ENCODE assay signal across 24 cellular contexts in the genomic region with DNA sequence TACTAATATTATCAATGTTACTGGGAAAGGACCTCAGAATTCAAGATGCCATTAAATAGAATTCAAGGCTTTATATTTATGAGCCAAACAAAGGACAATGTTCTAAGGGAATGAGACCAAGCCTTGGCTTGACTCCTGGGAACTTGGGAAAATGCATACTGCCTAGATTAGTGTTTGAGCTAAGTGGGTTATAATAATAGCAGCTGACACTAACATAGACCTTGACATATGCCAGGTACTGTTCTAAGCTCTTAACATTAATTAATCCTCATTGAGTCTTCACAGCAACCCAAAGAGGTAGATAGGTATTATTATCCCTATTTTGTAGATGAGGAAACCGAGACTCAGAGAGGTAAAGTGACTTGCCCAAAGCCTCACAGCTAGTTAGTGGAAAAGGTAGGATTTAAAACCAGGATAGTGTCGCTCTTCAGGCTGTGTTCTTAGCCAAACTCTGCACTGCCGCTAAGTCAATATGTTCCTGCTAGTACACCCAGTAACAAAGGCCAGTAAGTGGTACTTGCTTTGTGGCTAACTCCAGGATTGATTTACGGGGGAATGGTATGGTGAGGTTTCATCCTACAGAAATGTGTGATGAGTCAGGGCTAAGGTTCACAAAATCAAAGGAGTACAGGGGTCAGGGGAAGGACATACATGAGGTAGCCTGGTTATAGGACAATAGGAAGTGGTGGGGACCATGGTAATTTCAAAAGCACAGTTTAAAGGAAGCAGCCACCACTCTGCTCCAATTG. TPM values are rescaled to one million over a fixed set of nuclear protein-coding genes. Genes with fewer than 3 reads are reported as not detected.
DNase-seq lines count a peak whose midpoint lies in the region; ATAC-seq and TF ChIP-seq lines count a peak whose summit lies in the region.
"Had no signal": no experiment of that assay in that cellular context is flagged by ENCODE, and none has a peak within 500 bp of the region (broad histone marks: within the 10 kb centered on the region; RNA-seq: fewer than 3 reads in every experiment).

No MANE protein-coding gene starts in this region.

- no peak for TF ChIP-seq RAD21 in HCT116 (IDR thresholded peaks at IDR 0.05; ENCODE audit: low read depth)

- no peaks in the 10 kb centered on the region for H3K9me2 ChIP-seq in HCT116 (ENCODE audit: insufficient read depth)

- H3K9ac ChIP-seq in HCT116 (ENCODE audit: low read length): no peak overlapping the region

- CTCF ChIA-PET in HCT116 (lab: Charles Lee): no interaction called here

- H3K4me1 ChIP-seq in HCT116 (ENCODE audit: control insufficient read depth in 1 of 2, insufficient read depth in 2 of 2, low read length in 2 of 2): peaks cover 3 to 15% of the 10 kb centered on the region in 2 experiments; a peak in 3 of 4 replicates
- H3K4me1 ChIP-seq in gastrocnemius medialis: peaks cover 18 to 24% of the 10 kb centered on the region in 2 donors
- H3K4me1 ChIP-seq in effector memory CD4-positive, alpha-beta T cell (ENCODE audit: control insufficient read depth, insufficient read depth, low read length, poor library complexity, severe bottlenecking): no peaks in the 10 kb centered on the region
- H3K4me1 ChIP-seq: foreskin keratinocyte, prostate gland, spleen had no signal

- H3K27ac ChIP-seq in HCT116 (ENCODE audit: low read depth, low read length): no peak overlapping the region
- H3K27ac ChIP-seq in gastrocnemius medialis: peak overlapping the region in 3 of 4 donors; percentile 42 to 63 (median 56)
- no peak overlapping the region for H3K27ac ChIP-seq in effector memory CD4-positive, alpha-beta T cell (ENCODE audit: insufficient read depth, low read length, poor library complexity, severe bottlenecking)
- H3K27ac ChIP-seq: foreskin keratinocyte, prostate gland, spleen, thoracic aorta had no signal

- DNase-seq in HCT116 (ENCODE audit: low read depth, low spot score) (peak; percentile 43), MV-4-11 (lab: John Stamatoyannopoulos, UW) (peak; percentile 82), astrocyte of the hippocampus (ENCODE audit: low read depth, low spot score) (peak; percentile 26), gastrocnemius medialis (no peak)
- no peak for DNase-seq in effector memory CD4-positive, alpha-beta T cell
- DNase-seq: activated CD4-positive, alpha-beta T cell treated with anti-CD3 and anti-CD28 coated beads for 1 hour; activated naive CD4-positive, alpha-beta T cell treated with anti-CD3 and anti-CD28 coated beads, Interleukin-2, amount 50 U/mL, for 16 hours; activated T-cell treated with anti-CD3 and anti-CD28 coated beads, Interleukin-2, amount 50 U/mL, for 24 hours; aorta; CD8-positive, alpha-beta memory T cell; DMS153; hippocampal formation; NCI-H1694; SHP77 treated with DMSO at 0.1 percent for 48 hours; spleen; stimulated activated CD4-positive, alpha-beta T cell treated with anti-CD3 and anti-CD28 coated beads, Interleukin-4, amount 100 ng/mL, for 24 hours; stimulated activated naive CD4-positive, alpha-beta T cell treated with Interleukin-2 at 50 U/mL for 16 hours; T-cell had no signal

- H3K27me3 ChIP-seq in HCT116 (ENCODE audit: insufficient read depth, low read length) (0 out of 2 replicates have a peak, but pooled peaks cover 10% of the 10 kb centered on the region), gastrocnemius medialis (no peaks in the 10 kb centered on the region)
- H3K27me3 ChIP-seq in effector memory CD4-positive, alpha-beta T cell (replicated peaks; ENCODE audit: control insufficient read depth, insufficient read depth, low read length, poor library complexity, severe bottlenecking): no peaks in the 10 kb centered on the region
- H3K27me3 ChIP-seq: foreskin keratinocyte had no signal

- no peaks in the 10 kb centered on the region for H3K36me3 ChIP-seq in HCT116 (ENCODE audit: control insufficient read depth in 1 of 2, insufficient read depth in 2 of 2, low read length in 2 of 2)
- H3K36me3 ChIP-seq in gastrocnemius medialis: peaks cover 0 to 39% of the 10 kb centered on the region in 2 donors
- H3K36me3 ChIP-seq in effector memory CD4-positive, alpha-beta T cell (ENCODE audit: control insufficient read depth, insufficient read depth, low read length): no peaks in the 10 kb centered on the region
- H3K36me3 ChIP-seq: prostate gland, spleen, thoracic aorta had no signal

- RAD21 ChIA-PET in HCT116 (lab: Charles Lee; ENCODE audit: low non-redundant PET in 1 of 2, low total read pairs in 2 of 2, uncharacterized antibody in 2 of 2, unreplicated experiment in 2 of 2): no interaction called here

- H3K4me3 ChIP-seq in HCT116 (replicated peaks in 1 of 2; ENCODE audit: low read depth in 1 of 2, low read length in 2 of 2): peak overlapping the region in 1 of 2 experiments; percentile 10; a peak in 1 of 4 replicates
- no peak overlapping the region for H3K4me3 ChIP-seq in gastrocnemius medialis
- H3K4me3 ChIP-seq in effector memory CD4-positive, alpha-beta T cell (ENCODE audit: insufficient read depth, low read depth, low read length, poor library complexity, severe bottlenecking): no peak overlapping the region
- H3K4me3 ChIP-seq: prostate gland, spleen, thoracic aorta had no signal

- TF ChIP-seq POLR2A in HCT116 (IDR thresholded peaks at IDR 0.05; ENCODE audit: borderline replicate concordance, extremely low read depth, insufficient read depth, insufficient read length) (no peak), gastrocnemius medialis (IDR thresholded peaks at IDR 0.05) (no peak)

- H4K20me1 ChIP-seq in HCT116 (ENCODE audit: insufficient read depth): no peaks in the 10 kb centered on the region

- no TSS peak for BruUV-seq in HCT116 (replicated peaks; lab: Mats Ljungman, UMichigan)

- POLR2A ChIA-PET in HCT116 (lab: Charles Lee): no interaction called here

- no peak for TF ChIP-seq CTCF in HCT116 (IDR thresholded peaks at IDR 0.05 in 2 of 3, conservative IDR thresholded peaks at IDR 0.05 in 1 of 3; ENCODE audit: borderline replicate concordance in 1 of 3, insufficient read depth in 1 of 3, low read depth in 2 of 3, low read length in 2 of 3)
- no peak for TF ChIP-seq CTCF in gastrocnemius medialis (IDR thresholded peaks at IDR 0.05 in 4 of 5, conservative IDR thresholded peaks at IDR 0.05 in 1 of 5)

- no peaks in the 10 kb centered on the region for H3K79me2 ChIP-seq in HCT116 (ENCODE audit: insufficient read depth, low read length)

- in situ Hi-C loops in gastrocnemius medialis (cut with MboI; ENCODE audit: low sequenced_read_pairs in 4 of 4): no loop called here

- peak overlapping the region; percentile 53 for H3K4me2 ChIP-seq in HCT116 (ENCODE audit: low read length)

- no peaks in the 10 kb centered on the region for H3K9me3 ChIP-seq in HCT116 (ENCODE audit: control insufficient read depth in 1 of 2, insufficient read depth in 1 of 2, low read depth in 1 of 2, low read length in 2 of 2)
- no peaks in the 10 kb centered on the region for H3K9me3 ChIP-seq in gastrocnemius medialis
- no peaks in the 10 kb centered on the region for H3K9me3 ChIP-seq in effector memory CD4-positive, alpha-beta T cell (ENCODE audit: control insufficient read depth, low read length)
- H3K9me3 ChIP-seq: prostate gland, spleen, thoracic aorta had no signal

- intact Hi-C loops in HCT116 (cut with micrococcal nuclease) (no loop called here), gastrocnemius medialis (cut with DNase I; ENCODE audit: low total_unique reads) (no loop called here)

- peak overlapping the region; percentile 58 for H2AFZ ChIP-seq in HCT116 (ENCODE audit: low read depth, low read length, poor library complexity, severe bottlenecking)

- peak; percentile 85 for ATAC-seq in HCT116
- peak; percentile 31 to 64 for ATAC-seq in gastrocnemius medialis
- no peak for ATAC-seq in HG02970 (IDR thresholded peaks at IDR 0.05; ENCODE audit: low FRiP score, unreplicated experiment)
- no peak for ATAC-seq in HG03469 (IDR thresholded peaks at IDR 0.05; ENCODE audit: unreplicated experiment)
- ATAC-seq: foreskin keratinocyte, T-cell had no signal

TF ChIP-seq in HCT116, 20 proteins besides CTCF, POLR2A, EP300 and RAD21 (continues in another document):
- no peak for TF ChIP-seq POLR2AphosphoS5 (IDR thresholded peaks at IDR 0.05; ENCODE audit: low read depth, low read length)
- no peak for TF ChIP-seq JUND (IDR thresholded peaks at IDR 0.05)
- no peak for TF ChIP-seq EZH2phosphoT487 (IDR thresholded peaks at IDR 0.05; ENCODE audit: borderline replicate concordance)
- TF ChIP-seq ELF1 (IDR thresholded peaks at IDR 0.05; ENCODE audit: borderline replicate concordance, low read depth): no peak
- no peak; the same call in 1 of the 2 replicates for TF ChIP-seq SP1 (IDR thresholded peaks at IDR 0.05; ENCODE audit: low read depth)
- no peak for TF ChIP-seq TCF7L2 (IDR thresholded peaks at IDR 0.05; ENCODE audit: borderline replicate concordance, extremely low read depth, insufficient read depth, insufficient read length)
- no peak for TF ChIP-seq ZNF274 (IDR thresholded peaks at IDR 0.05; ENCODE audit: low read depth, low read length)
- no peak for TF ChIP-seq YY1 (IDR thresholded peaks at IDR 0.05; ENCODE audit: extremely low read depth, insufficient replicate concordance, low read depth, low read length)
- no peak for TF ChIP-seq FOSL1 (IDR thresholded peaks at IDR 0.05; ENCODE audit: low read depth)
- TF ChIP-seq, protein P1, sequence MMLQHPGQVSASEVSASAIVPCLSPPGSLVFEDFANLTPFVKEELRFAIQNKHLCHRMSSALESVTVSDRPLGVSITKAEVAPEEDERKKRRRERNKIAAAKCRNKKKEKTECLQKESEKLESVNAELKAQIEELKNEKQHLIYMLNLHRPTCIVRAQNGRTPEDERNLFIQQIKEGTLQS (IDR thresholded peaks at IDR 0.05): no peak
- no peak for TF ChIP-seq SIN3A (IDR thresholded peaks at IDR 0.05; ENCODE audit: low read depth)

RNA-seq across cellular contexts. Expression of a gene that starts 35.8 kb away (rescaled TPM):
- total RNA-seq in HCT116 (2021; ENCODE audit: unreplicated experiment) (25.0 TPM), gastrocnemius medialis (10 to 100 TPM in 3 of 4 donors, 1 to 10 TPM in 1; 7.1 to 21.0 (median 17.6) TPM)
- polyA plus RNA-seq in HCT116 (2012): 12.9 and 13.4 TPM in 2 replicates

RNA-seq across cellular contexts. Expression of a gene that starts 38.5 kb away (rescaled TPM):
- not detected for total RNA-seq in HCT116 (2021; ENCODE audit: unreplicated experiment)
- not detected in 2 replicates for polyA plus RNA-seq in HCT116 (2012)
- total RNA-seq in gastrocnemius medialis: 10 to 100 TPM; 25.2 to 89.1 (median 57.8) TPM
- total RNA-seq: CD8-positive, alpha-beta memory T cell; chondrocyte; foreskin keratinocyte; T-cell had no signal
- polyA plus RNA-seq: aorta; CD8-positive, alpha-beta memory T cell; foreskin keratinocyte had no signal

Comparison
In these comparisons a context has a peak if more than half of its experiments do, and no peak if none do; other contexts are left out.
1. ATAC-seq: peak in HCT116 (single experiment) and gastrocnemius medialis (2 of 2); none in HG02970 (single experiment) and HG03469 (single experiment).
2. DNase-seq: peak in HCT116 (single experiment), MV-4-11 (single experiment) and astrocyte of the hippocampus (single experiment); none in gastrocnemius medialis (0 of 2) and effector memory CD4-positive, alpha-beta T cell (0 of 3).
3. H3K27ac ChIP-seq: peak in gastrocnemius medialis (3 of 4); none in HCT116 (single experiment) and effector memory CD4-positive, alpha-beta T cell (single experiment).
4. RNA of a gene that starts 38.5 kb away (total RNA-seq): 25.2 to 89.1 TPM in gastrocnemius medialis; not detected in HCT116 (single experiment); every median in the first group is over 10 times any median in the second.